Comparison of ENCODE assay signal across 18 cellular contexts in genomic region chr15:60083318-60083717, GRCh38.
"Had no signal": no experiment of that assay in that cellular context is flagged by ENCODE, and none has a peak within 500 bp of the region (broad histone marks: within the 10 kb centered on the region; RNA-seq: fewer than 3 reads in every experiment).

No MANE protein-coding gene starts in this region.

- H3K9me3 Mint-ChIP-seq: endodermal cell; nephron progenitor cell; stimulated activated memory B cell treated with anti-CD40 and anti-IgM and Interleukin-4, amounts not matched to agents 10 μg/mL and 1 μg/mL and 100 μg/mL, for 72 hours; stimulated activated naive CD8-positive, alpha-beta T cell treated with anti-CD3 and anti-CD28 coated beads, Interleukin-15, Interleukin-2, amounts not matched to agents 100 ng/mL and 50 ng/mL, for 24 hours had no signal

- H3K9me3 ChIP-seq: spleen, tibial artery, upper lobe of left lung had no signal

- H3K4me1 Mint-ChIP-seq: stimulated activated memory B cell treated with anti-CD40 and anti-IgM and Interleukin-4, amounts not matched to agents 10 μg/mL and 1 μg/mL and 100 μg/mL, for 72 hours had no signal

- H3K4me1 ChIP-seq: foreskin keratinocyte, spleen, tibial artery, upper lobe of left lung had no signal

- H3K27ac Mint-ChIP-seq: endodermal cell; naive thymus-derived CD4-positive, alpha-beta T cell; nephron progenitor cell; stimulated activated memory B cell treated with anti-CD40 and anti-IgM and Interleukin-4, amounts not matched to agents 10 μg/mL and 1 μg/mL and 100 μg/mL, for 72 hours; stimulated activated naive CD8-positive, alpha-beta T cell treated with anti-CD3 and anti-CD28 coated beads, Interleukin-15, Interleukin-2, amounts not matched to agents 100 ng/mL and 50 ng/mL, for 24 hours had no signal

- H3K27ac ChIP-seq: coronary artery, foreskin keratinocyte, hepatocyte, spleen, tibial artery, upper lobe of left lung had no signal

- H3K4me3 Mint-ChIP-seq: endodermal cell; naive thymus-derived CD4-positive, alpha-beta T cell; nephron progenitor cell; stimulated activated memory B cell treated with anti-CD40 and anti-IgM and Interleukin-4, amounts not matched to agents 10 μg/mL and 1 μg/mL and 100 μg/mL, for 72 hours; stimulated activated naive CD8-positive, alpha-beta T cell treated with anti-CD3 and anti-CD28 coated beads, Interleukin-15, Interleukin-2, amounts not matched to agents 100 ng/mL and 50 ng/mL, for 24 hours had no signal

- H3K4me3 ChIP-seq: coronary artery, hepatocyte, spleen, tibial artery, upper lobe of left lung had no signal

- H3K36me3 Mint-ChIP-seq: naive thymus-derived CD4-positive, alpha-beta T cell; stimulated activated memory B cell treated with anti-CD40 and anti-IgM and Interleukin-4, amounts not matched to agents 10 μg/mL and 1 μg/mL and 100 μg/mL, for 72 hours had no signal

- DNase-seq: effector CD4-positive, alpha-beta T cell; endodermal cell; foreskin keratinocyte; naive thymus-derived CD4-positive, alpha-beta T cell; nephron progenitor cell; posterior cingulate gyrus; spleen; stimulated activated CD4-positive, alpha-beta T cell treated with anti-CD3 and anti-CD28 coated beads, Interleukin-15, amount 100 ng/mL, for 24 hours; stimulated activated CD4-positive, alpha-beta T cell treated with anti-CD3 and anti-CD28 coated beads, Interleukin-1b, Interleukin-23, amount 100 ng/mL, for 48 hours; stimulated activated CD4-positive, alpha-beta T cell treated with anti-CD3 and anti-CD28 coated beads, Interleukin-4, amount 100 ng/mL, for 24 hours; tibial artery; upper lobe of left lung had no signal

- ATAC-seq: foreskin keratinocyte; naive thymus-derived CD4-positive, alpha-beta T cell; sciatic nerve; stimulated activated memory B cell treated with anti-CD40 and anti-IgM and Interleukin-4, amounts not matched to agents 10 μg/mL and 1 μg/mL and 100 μg/mL, for 72 hours had no signal

- H3K27me3 ChIP-seq: foreskin keratinocyte, tibial artery, upper lobe of left lung had no signal

- H2AFZ ChIP-seq: hepatocyte had no signal

- H3K4me2 ChIP-seq: hepatocyte had no signal

- FAIRE-seq: endothelial cell of umbilical vein had no signal

- H3K36me3 ChIP-seq: spleen, tibial artery, upper lobe of left lung had no signal
